8 cellular contexts compared by ENCODE assay signal in the genomic region with DNA sequence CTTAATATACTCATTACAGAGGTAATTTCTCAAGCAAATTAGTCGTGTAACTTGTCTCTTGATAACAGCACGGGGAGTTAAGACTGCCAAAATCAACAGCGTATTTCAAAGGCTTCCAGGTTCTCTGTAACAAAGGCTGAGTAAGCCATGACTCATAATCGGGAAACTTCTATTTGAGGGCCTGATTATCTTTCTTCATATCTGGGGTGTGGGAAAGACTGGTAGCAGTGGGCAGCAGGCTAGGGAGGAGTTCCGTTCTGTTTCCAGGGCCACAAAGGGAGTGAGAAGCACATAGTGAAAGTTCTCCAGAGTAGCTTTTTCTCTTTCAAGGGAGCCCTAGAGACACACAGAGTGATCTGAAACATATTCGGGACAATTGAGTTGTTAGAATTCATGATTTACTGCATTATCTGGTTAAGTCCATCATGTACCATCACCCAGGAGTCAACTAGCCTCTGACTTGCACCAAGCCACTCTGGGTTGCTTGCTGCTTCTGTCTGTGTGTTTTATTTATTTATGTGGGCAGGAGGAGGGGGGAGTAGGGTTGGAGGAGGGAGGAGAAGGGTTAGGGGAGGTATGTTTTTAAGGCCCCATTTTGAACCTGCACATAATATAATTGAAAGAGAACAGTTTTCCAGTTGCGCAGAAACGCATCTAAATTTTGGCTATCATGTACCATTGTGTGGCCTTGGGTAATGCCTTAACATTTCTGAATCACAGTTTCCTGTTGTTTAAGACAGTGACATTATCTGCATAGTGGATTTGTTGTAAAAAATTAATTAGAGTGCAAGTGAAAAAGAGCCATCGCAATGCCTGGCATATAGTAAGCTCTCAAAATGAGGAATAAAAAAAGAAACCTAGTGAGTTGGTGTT.
DNase-seq lines count a peak whose midpoint lies in the region; ATAC-seq and TF ChIP-seq lines count a peak whose summit lies in the region.

No MANE protein-coding gene starts in this region.

- no peak overlapping the region for H3K4me3 ChIP-seq in DND-41 (ENCODE audit: low read depth in 1 of 2, low read length in 2 of 2)
- no peak overlapping the region for H3K4me3 ChIP-seq in BE2C (ENCODE audit: low read depth, low read length)

- peak overlapping the region; percentile 20 for H3K4me2 ChIP-seq in DND-41 (ENCODE audit: insufficient read depth, low read length)

- H3K27me3 ChIP-seq in DND-41 (ENCODE audit: insufficient read depth, low read length, poor library complexity) (no peaks in the 10 kb centered on the region), BE2C (no peaks in the 10 kb centered on the region)

- no peaks in the 10 kb centered on the region for H4K20me1 ChIP-seq in DND-41 (ENCODE audit: insufficient read depth, low read length)

- peak; percentile 37 for DNase-seq in DND-41
- DNase-seq in NCI-H446 treated with DMSO at 0.1 percent for 48 hours (lab: John Stamatoyannopoulos, UW), result peak; percentile 78
- peak; percentile 44 to 99 for DNase-seq in dermis microvascular lymphatic vessel endothelial cell (ENCODE audit: low read depth in 2 of 2)
- DNase-seq in mucosa of gallbladder (ENCODE audit: low spot score), result peak; percentile 67
- no peak for DNase-seq in GM20000 (ENCODE audit: low spot score)
- DNase-seq in BE2C, result no peak

- peak overlapping the region; percentile 38 for H3K27ac ChIP-seq in DND-41 (ENCODE audit: low read length)

- peak overlapping the region; percentile 8; the same call in 1 of the 2 replicates for H3K9ac ChIP-seq in DND-41 (ENCODE audit: low read depth, low read length)

- no peaks in the 10 kb centered on the region for H3K36me3 ChIP-seq in DND-41 (ENCODE audit: insufficient read depth, low read length)
- no peaks in the 10 kb centered on the region for H3K36me3 ChIP-seq in BE2C

- TF ChIP-seq CTCF in DND-41 (IDR thresholded peaks at IDR 0.05; ENCODE audit: borderline replicate concordance, extremely low read depth, low read length, poor library complexity, severe bottlenecking) (no peak), GM20000 (IDR thresholded peaks at IDR 0.05; ENCODE audit: extremely low read depth, missing control alignments) (no peak), BE2C (IDR thresholded peaks at IDR 0.05; ENCODE audit: low read depth, low read length) (no peak)

- H3K9me3 ChIP-seq in DND-41 (ENCODE audit: insufficient read depth, low read length, severe bottlenecking), result no peaks in the 10 kb centered on the region
- no peaks in the 10 kb centered on the region for H3K9me3 ChIP-seq in BE2C

- H2AFZ ChIP-seq in DND-41 (ENCODE audit: low read depth, low read length), result no peak overlapping the region; the same call in 1 of the 2 replicates

- H3K4me1 ChIP-seq in DND-41 (ENCODE audit: insufficient read depth, low read length) (peaks cover 50% of the 10 kb centered on the region), BE2C (no peaks in the 10 kb centered on the region)

- H3K79me2 ChIP-seq in DND-41 (ENCODE audit: insufficient read depth, low read length), result no peaks in the 10 kb centered on the region

- ATAC-seq in DND-41 (ENCODE audit: insufficient read depth, low read depth), result peak; percentile 65
- no peak for ATAC-seq in GM21447 (IDR thresholded peaks at IDR 0.05; ENCODE audit: unreplicated experiment)
- ATAC-seq in HG03460 (IDR thresholded peaks at IDR 0.05; ENCODE audit: unreplicated experiment), result no peak

Comparison
In these comparisons a context has a peak if more than half of its experiments do, and no peak if none do; other contexts are left out.
1. DNase-seq: peak in DND-41 (single experiment), NCI-H446 treated with DMSO at 0.1 percent for 48 hours (single experiment), dermis microvascular lymphatic vessel endothelial cell (2 of 2) and mucosa of gallbladder (single experiment); none in GM20000 (single experiment) and BE2C (single experiment).